Comparison of ENCODE assay signal across 1 cellular context in the genomic region with DNA sequence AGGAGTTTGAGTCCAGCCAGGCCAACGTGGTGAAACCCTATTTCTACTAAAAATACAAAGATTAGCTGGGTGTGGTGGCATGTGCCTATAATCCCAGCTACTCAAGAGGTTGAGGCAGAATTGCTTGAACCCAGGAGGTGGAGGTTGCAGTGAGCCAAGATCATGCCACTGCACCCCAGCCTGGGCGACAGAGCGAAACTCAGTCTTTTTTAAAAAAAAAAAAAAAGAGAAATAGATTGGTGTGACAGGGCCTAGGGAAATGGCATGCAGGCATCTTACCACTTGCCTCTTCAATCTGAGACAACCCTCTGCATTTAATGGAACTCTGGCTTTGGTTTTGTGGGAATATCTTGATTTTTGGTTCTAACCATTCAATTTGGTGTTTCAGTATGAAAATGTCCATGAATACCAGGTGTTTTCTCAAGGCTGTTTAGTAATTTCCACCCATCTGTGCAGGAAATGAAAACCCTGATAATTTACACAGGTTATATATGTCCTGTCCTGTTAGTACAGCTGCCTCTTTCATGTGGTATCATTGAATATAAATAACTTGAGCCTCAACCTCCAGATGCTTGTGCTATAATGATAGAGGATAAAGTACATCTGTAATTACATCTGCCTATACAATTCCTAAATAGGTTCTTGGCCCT.
TF ChIP-seq lines count a peak whose summit lies in the region.

No MANE protein-coding gene starts in this region.

TF ChIP-seq in GM12878, 131 proteins besides CTCF, POLR2A, EP300 and RAD21 (continued from another document):
- peak; percentile 98 for TF ChIP-seq MEF2A (IDR thresholded peaks at IDR 0.05; ENCODE audit: insufficient read depth, low read depth, low read length)
- TF ChIP-seq SMC3 (IDR thresholded peaks at IDR 0.05; ENCODE audit: borderline replicate concordance, low read length) = peak; percentile 1; the same call in 1 of the 2 replicates
- TF ChIP-seq CEBPB (IDR thresholded peaks at IDR 0.05; ENCODE audit: borderline replicate concordance in 1 of 2, low read depth in 2 of 2, low read length in 2 of 2) = peak in 1 of 2 experiments; percentile 83; a peak in 1 of 4 replicates
- TF ChIP-seq GATAD2B (conservative IDR thresholded peaks at IDR 0.05; ENCODE audit: low read depth) = no peak
- TF ChIP-seq IKZF2 (IDR thresholded peaks at IDR 0.05) = peak; percentile 84
- peak; percentile 73 for TF ChIP-seq GABPA (IDR thresholded peaks at IDR 0.05; ENCODE audit: low read depth)
- 0 out of 2 replicates have a peak, but pooled peaks have one; percentile 55 for TF ChIP-seq NBN (IDR thresholded peaks at IDR 0.05)
